Comparison of ENCODE assay signal across 1 cellular context in the genomic region with DNA sequence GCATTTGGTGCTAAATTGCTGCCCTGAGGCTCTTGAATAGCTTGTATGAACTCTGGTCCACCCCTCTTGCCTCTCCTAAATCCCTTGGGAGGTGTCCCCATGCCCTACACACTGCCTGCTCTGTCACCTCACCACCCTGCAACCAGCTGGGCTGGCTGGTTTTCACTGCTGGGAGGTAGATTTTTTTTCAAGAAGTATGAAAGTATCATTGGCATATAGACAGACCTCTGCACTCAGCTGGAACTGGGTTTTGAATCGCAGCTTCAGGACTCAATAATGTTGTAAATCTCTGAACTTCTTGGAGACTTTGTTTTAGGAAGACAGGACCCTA.
TF ChIP-seq lines count a peak whose summit lies in the region.

No MANE protein-coding gene starts in this region.

TF ChIP-seq in GM23338, 12 proteins besides CTCF, POLR2A, EP300 and RAD21 (continued from another document):
- TF ChIP-seq, protein P1, sequence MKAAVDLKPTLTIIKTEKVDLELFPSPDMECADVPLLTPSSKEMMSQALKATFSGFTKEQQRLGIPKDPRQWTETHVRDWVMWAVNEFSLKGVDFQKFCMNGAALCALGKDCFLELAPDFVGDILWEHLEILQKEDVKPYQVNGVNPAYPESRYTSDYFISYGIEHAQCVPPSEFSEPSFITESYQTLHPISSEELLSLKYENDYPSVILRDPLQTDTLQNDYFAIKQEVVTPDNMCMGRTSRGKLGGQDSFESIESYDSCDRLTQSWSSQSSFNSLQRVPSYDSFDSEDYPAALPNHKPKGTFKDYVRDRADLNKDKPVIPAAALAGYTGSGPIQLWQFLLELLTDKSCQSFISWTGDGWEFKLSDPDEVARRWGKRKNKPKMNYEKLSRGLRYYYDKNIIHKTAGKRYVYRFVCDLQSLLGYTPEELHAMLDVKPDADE (IDR thresholded peaks at IDR 0.05) = no peak
- TF ChIP-seq STAT1 (IDR thresholded peaks at IDR 0.05; ENCODE audit: unreplicated experiment) (no peak), ZNF114 (CRISPR knock-in tag; IDR thresholded peaks at IDR 0.05) (no peak), EZH2phosphoT487 (IDR thresholded peaks at IDR 0.05; ENCODE audit: unreplicated experiment) (no peak), NANOG (IDR thresholded peaks at IDR 0.05; ENCODE audit: borderline replicate concordance) (no peak), EZH2 (IDR thresholded peaks at IDR 0.05; ENCODE audit: low read depth, unreplicated experiment) (no peak)
- TF ChIP-seq, protein P2, sequence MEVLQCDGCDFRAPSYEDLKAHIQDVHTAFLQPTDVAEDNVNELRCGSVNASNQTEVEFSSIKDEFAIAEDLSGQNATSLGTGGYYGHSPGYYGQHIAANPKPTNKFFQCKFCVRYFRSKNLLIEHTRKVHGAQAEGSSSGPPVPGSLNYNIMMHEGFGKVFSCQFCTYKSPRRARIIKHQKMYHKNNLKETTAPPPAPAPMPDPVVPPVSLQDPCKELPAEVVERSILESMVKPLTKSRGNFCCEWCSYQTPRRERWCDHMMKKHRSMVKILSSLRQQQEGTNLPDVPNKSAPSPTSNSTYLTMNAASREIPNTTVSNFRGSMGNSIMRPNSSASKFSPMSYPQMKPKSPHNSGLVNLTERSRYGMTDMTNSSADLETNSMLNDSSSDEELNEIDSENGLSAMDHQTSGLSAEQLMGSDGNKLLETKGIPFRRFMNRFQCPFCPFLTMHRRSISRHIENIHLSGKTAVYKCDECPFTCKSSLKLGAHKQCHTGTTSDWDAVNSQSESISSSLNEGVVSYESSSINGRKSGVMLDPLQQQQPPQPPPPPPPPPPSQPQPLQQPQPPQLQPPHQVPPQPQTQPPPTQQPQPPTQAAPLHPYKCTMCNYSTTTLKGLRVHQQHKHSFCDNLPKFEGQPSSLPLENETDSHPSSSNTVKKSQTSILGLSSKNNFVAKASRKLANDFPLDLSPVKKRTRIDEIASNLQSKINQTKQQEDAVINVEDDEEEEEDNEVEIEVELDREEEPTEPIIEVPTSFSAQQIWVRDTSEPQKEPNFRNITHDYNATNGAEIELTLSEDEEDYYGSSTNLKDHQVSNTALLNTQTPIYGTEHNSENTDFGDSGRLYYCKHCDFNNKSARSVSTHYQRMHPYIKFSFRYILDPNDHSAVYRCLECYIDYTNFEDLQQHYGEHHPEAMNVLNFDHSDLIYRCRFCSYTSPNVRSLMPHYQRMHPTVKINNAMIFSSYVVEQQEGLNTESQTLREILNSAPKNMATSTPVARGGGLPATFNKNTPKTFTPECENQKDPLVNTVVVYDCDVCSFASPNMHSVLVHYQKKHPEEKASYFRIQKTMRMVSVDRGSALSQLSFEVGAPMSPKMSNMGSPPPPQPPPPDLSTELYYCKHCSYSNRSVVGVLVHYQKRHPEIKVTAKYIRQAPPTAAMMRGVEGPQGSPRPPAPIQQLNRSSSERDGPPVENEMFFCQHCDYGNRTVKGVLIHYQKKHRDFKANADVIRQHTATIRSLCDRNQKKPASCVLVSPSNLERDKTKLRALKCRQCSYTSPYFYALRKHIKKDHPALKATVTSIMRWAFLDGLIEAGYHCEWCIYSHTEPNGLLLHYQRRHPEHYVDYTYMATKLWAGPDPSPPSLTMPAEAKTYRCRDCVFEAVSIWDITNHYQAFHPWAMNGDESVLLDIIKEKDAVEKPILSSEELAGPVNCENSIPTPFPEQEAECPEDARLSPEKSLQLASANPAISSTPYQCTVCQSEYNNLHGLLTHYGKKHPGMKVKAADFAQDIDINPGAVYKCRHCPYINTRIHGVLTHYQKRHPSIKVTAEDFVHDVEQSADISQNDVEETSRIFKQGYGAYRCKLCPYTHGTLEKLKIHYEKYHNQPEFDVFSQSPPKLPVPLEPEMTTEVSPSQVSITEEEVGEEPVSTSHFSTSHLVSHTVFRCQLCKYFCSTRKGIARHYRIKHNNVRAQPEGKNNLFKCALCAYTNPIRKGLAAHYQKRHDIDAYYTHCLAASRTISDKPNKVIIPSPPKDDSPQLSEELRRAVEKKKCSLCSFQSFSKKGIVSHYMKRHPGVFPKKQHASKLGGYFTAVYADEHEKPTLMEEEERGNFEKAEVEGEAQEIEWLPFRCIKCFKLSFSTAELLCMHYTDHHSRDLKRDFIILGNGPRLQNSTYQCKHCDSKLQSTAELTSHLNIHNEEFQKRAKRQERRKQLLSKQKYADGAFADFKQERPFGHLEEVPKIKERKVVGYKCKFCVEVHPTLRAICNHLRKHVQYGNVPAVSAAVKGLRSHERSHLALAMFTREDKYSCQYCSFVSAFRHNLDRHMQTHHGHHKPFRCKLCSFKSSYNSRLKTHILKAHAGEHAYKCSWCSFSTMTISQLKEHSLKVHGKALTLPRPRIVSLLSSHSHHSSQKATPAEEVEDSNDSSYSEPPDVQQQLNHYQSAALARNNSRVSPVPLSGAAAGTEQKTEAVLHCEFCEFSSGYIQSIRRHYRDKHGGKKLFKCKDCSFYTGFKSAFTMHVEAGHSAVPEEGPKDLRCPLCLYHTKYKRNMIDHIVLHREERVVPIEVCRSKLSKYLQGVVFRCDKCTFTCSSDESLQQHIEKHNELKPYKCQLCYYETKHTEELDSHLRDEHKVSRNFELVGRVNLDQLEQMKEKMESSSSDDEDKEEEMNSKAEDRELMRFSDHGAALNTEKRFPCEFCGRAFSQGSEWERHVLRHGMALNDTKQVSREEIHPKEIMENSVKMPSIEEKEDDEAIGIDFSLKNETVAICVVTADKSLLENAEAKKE (CRISPR knock-in tag; IDR thresholded peaks at IDR 0.05) = no peak
- TF ChIP-seq, protein P3, sequence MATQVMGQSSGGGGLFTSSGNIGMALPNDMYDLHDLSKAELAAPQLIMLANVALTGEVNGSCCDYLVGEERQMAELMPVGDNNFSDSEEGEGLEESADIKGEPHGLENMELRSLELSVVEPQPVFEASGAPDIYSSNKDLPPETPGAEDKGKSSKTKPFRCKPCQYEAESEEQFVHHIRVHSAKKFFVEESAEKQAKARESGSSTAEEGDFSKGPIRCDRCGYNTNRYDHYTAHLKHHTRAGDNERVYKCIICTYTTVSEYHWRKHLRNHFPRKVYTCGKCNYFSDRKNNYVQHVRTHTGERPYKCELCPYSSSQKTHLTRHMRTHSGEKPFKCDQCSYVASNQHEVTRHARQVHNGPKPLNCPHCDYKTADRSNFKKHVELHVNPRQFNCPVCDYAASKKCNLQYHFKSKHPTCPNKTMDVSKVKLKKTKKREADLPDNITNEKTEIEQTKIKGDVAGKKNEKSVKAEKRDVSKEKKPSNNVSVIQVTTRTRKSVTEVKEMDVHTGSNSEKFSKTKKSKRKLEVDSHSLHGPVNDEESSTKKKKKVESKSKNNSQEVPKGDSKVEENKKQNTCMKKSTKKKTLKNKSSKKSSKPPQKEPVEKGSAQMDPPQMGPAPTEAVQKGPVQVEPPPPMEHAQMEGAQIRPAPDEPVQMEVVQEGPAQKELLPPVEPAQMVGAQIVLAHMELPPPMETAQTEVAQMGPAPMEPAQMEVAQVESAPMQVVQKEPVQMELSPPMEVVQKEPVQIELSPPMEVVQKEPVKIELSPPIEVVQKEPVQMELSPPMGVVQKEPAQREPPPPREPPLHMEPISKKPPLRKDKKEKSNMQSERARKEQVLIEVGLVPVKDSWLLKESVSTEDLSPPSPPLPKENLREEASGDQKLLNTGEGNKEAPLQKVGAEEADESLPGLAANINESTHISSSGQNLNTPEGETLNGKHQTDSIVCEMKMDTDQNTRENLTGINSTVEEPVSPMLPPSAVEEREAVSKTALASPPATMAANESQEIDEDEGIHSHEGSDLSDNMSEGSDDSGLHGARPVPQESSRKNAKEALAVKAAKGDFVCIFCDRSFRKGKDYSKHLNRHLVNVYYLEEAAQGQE (IDR thresholded peaks at IDR 0.05; ENCODE audit: unreplicated experiment) = no peak
